Comparison of ENCODE assay signal across 10 cellular contexts in genomic region chr15:64741708-64742107, GRCh38. TPM values are rescaled to one million over a fixed set of nuclear protein-coding genes. Genes with fewer than 3 reads are reported as not detected.
DNase-seq lines count a peak whose midpoint lies in the region; ATAC-seq and TF ChIP-seq lines count a peak whose summit lies in the region.
"Not testable (repeated sequence)": the region's sequence is repeated elsewhere in the genome, so short reads cannot be mapped to it uniquely, and the experiment has no call there.
"Had no signal": no experiment of that assay in that cellular context is flagged by ENCODE, and none has a peak within 500 bp of the region (broad histone marks: within the 10 kb centered on the region; RNA-seq: fewer than 3 reads in every experiment).

No MANE protein-coding gene starts in this region.

- CTCF ChIA-PET in WTC11 (lab: Charles Lee): interaction anchor here (1.4 to 1.9 kb wide), 2 partner anchors 9 to 14 kb away, joined by 9 to 13 read pairs; no protein-coding TSS in a partner anchor

- peak overlapping the region; percentile 86 for H3K27ac Mint-ChIP-seq in WTC11

- peak overlapping the region in 9 of 11 experiments; percentile 60 to 90 (median 78); a peak in 15 of 22 replicates for H3K4me2 ChIP-seq in BLaER1 treated with 17β-estradiol and CSF1 and Interleukin-3, amounts not matched to agents 10 nM and 100 nM

- not testable (repeated sequence) for H3K36me3 ChIP-seq in BLaER1 treated with 17β-estradiol and CSF1 and Interleukin-3, amounts not matched to agents 10 nM and 100 nM; esophagus squamous epithelium; left ventricle myocardium inferior; muscle layer of duodenum (ENCODE audit: control insufficient read depth in 1 of 2, insufficient read depth in 2 of 2, low read length in 2 of 2); stomach; thyroid gland; uterus

- H3K27me3 ChIP-seq in BLaER1 treated with 17β-estradiol and CSF1 and Interleukin-3, amounts not matched to agents 10 nM and 100 nM; esophagus squamous epithelium; left ventricle myocardium inferior (ENCODE audit: low read depth); muscle layer of duodenum (ENCODE audit: low read depth, low read length); stomach; thyroid gland; uterus: not testable (repeated sequence)

- TF ChIP-seq EP300 in stomach (IDR thresholded peaks at IDR 0.05): not testable (repeated sequence)

- intact Hi-C loops in esophagus squamous epithelium (cut with DNase I) (loop anchor here (5.0 kb wide), 1 partner anchor 66 kb away; no protein-coding TSS in a partner anchor), uterus (cut with DNase I; ENCODE audit: low total_unique reads) (loop anchor here (5.0 kb wide), 1 partner anchor 66 kb away; no protein-coding TSS in a partner anchor)
- intact Hi-C loops in left ventricle myocardium inferior (cut with micrococcal nuclease); stomach (cut with DNase I; ENCODE audit: low total_unique reads); thyroid gland (cut with DNase I): not testable (repeated sequence)

- TF ChIP-seq CTCF in WTC11 (IDR thresholded peaks at IDR 0.05); esophagus squamous epithelium (IDR thresholded peaks at IDR 0.05); left ventricle myocardium inferior (IDR thresholded peaks at IDR 0.05; ENCODE audit: borderline replicate concordance); stomach (IDR thresholded peaks at IDR 0.05); thyroid gland (IDR thresholded peaks at IDR 0.05); uterus (IDR thresholded peaks at IDR 0.05): not testable (repeated sequence)

- H4K20me1 ChIP-seq in BLaER1 treated with 17β-estradiol and CSF1 and Interleukin-3, amounts not matched to agents 10 nM and 100 nM: not testable (repeated sequence)

- TF ChIP-seq POLR2A in esophagus squamous epithelium (IDR thresholded peaks at IDR 0.05); stomach (IDR thresholded peaks at IDR 0.05); thyroid gland (IDR thresholded peaks at IDR 0.05); uterus (IDR thresholded peaks at IDR 0.05): not testable (repeated sequence)

- not testable (repeated sequence) for ATAC-seq in WTC11

- WGBS in esophagus squamous epithelium, 2 donors: 86 to 92% methylated on average over 16 of the region's 16 CpGs
- 91 to 97% (median 94%) methylated on average over 12 to 16 of the region's 16 CpGs for WGBS in stomach, 5 donors
- WGBS in thyroid gland, 2 donors: 90 to 93% methylated on average over 16 of the region's 16 CpGs

- H3K9me3 ChIP-seq in BLaER1 treated with 17β-estradiol and CSF1 and Interleukin-3, amounts not matched to agents 10 nM and 100 nM (replicated peaks in 1 of 11); esophagus squamous epithelium; left ventricle myocardium inferior (replicated peaks); muscle layer of duodenum (ENCODE audit: control insufficient read depth in 1 of 2, low read length in 2 of 2); stomach; thyroid gland; uterus: not testable (repeated sequence)

- POLR2A ChIA-PET in WTC11 (lab: Charles Lee): not testable (repeated sequence)

- H3K4me1 Mint-ChIP-seq in WTC11: peaks cover 19% of the 10 kb centered on the region

- peaks cover 49% of the 10 kb centered on the region for H3K36me3 Mint-ChIP-seq in WTC11

- not testable (repeated sequence) for H3K4me3 Mint-ChIP-seq in WTC11

- H3K9ac ChIP-seq in BLaER1 treated with 17β-estradiol and CSF1 and Interleukin-3, amounts not matched to agents 10 nM and 100 nM: not testable (repeated sequence)

- H3K4me1 ChIP-seq in BLaER1 treated with 17β-estradiol and CSF1 and Interleukin-3, amounts not matched to agents 10 nM and 100 nM: peaks cover 21 to 82% (median 77%) of the 10 kb centered on the region in 10 experiments
- H3K4me1 ChIP-seq in esophagus squamous epithelium: peaks cover 7 to 42% (median 8%) of the 10 kb centered on the region in 3 donors
- H3K4me1 ChIP-seq in left ventricle myocardium inferior: peaks cover 73% of the 10 kb centered on the region
- H3K4me1 ChIP-seq in muscle layer of duodenum (ENCODE audit: control insufficient read depth in 1 of 2, insufficient read depth in 2 of 2, low read length in 2 of 2): peaks cover 9 to 56% of the 10 kb centered on the region in 2 donors
- peaks cover 0 to 48% (median 25%) of the 10 kb centered on the region in 4 donors for H3K4me1 ChIP-seq in stomach
- H3K4me1 ChIP-seq in thyroid gland: peaks cover 25 to 37% of the 10 kb centered on the region in 2 donors
- H3K4me1 ChIP-seq in uterus: not testable (repeated sequence)

- not testable (repeated sequence) for H3K9me3 Mint-ChIP-seq in WTC11

- not testable (repeated sequence) for H3K4me3 ChIP-seq in BLaER1 treated with 17β-estradiol and CSF1 and Interleukin-3, amounts not matched to agents 10 nM and 100 nM; esophagus squamous epithelium; left ventricle myocardium inferior; muscle layer of duodenum (ENCODE audit: low read depth in 1 of 2, low read length in 2 of 2); stomach; thyroid gland (replicated peaks in 1 of 3); uterus

- H3K27me3 Mint-ChIP-seq in WTC11 (ENCODE audit: low read depth): not testable (repeated sequence)

- H3K27ac ChIP-seq in BLaER1 treated with 17β-estradiol and CSF1 and Interleukin-3, amounts not matched to agents 10 nM and 100 nM: not testable (repeated sequence)
- H3K27ac ChIP-seq in esophagus squamous epithelium (peak overlapping the region in 3 of 4 donors; percentile 74 to 88 (median 83)), left ventricle myocardium inferior (replicated peaks) (peak overlapping the region; percentile 83), muscle layer of duodenum (ENCODE audit: low read length) (peak overlapping the region; percentile 53), stomach (peak overlapping the region in 3 of 5 donors; percentile 68 to 86 (median 83)), thyroid gland (peak overlapping the region; percentile 38 to 77 (median 70)), uterus (peak overlapping the region; percentile 84 to 93)

- not testable (repeated sequence) for DNase-seq in WTC11 (ENCODE audit: low spot score); esophagus squamous epithelium (lab: John Stamatoyannopoulos, UW); left ventricle myocardium inferior; stomach; thyroid gland; uterus

RNA-seq across cellular contexts. Expression of gene RBPMS2, which starts 33.7 kb away (rescaled TPM):
- 195 to 210 TPM (median 202 TPM) in 3 replicates for total RNA-seq in WTC11 (2021)
- 1 to 10 TPM in 2 of 4 donors, under 1 TPM in 1, not detected in 1; 0.75 to 5.0 (median 1.3) TPM for total RNA-seq in esophagus squamous epithelium
- total RNA-seq in left ventricle myocardium inferior: 276 TPM
- total RNA-seq in stomach: 10 to 100 TPM in 1 of 5 donors, 1 to 10 TPM in 4; 2.3 to 38.8 (median 8.7) TPM
- polyA plus RNA-seq in stomach: 10 to 100 TPM in 2 of 3 donors, 1 to 10 TPM in 1; 9.5 to 18.8 (median 17.0) TPM
- 1 to 10 TPM; 2.6 to 3.5 (median 3.1) TPM for total RNA-seq in thyroid gland
- total RNA-seq in uterus: 10 to 100 TPM in 1 of 4 donors, 1 to 10 TPM in 3; 1.5 to 58.4 (median 6.4) TPM
- total RNA-seq: CD8-positive, alpha-beta T cell had no signal
- polyA plus RNA-seq: CD4-positive, CD25-positive, alpha-beta regulatory T cell had no signal
